8 cellular contexts compared by ENCODE assay signal in genomic region chr5:80183723-80184234, GRCh38.
DNase-seq lines count a peak whose midpoint lies in the region; ATAC-seq, FAIRE-seq and TF ChIP-seq lines count a peak whose summit lies in the region.
"Not testable (repeated sequence)": the region's sequence is repeated elsewhere in the genome, so short reads cannot be mapped to it uniquely, and the experiment has no call there.

No MANE protein-coding gene starts in this region.

- H3K9ac ChIP-seq in HCT116 (ENCODE audit: low read length) = peak overlapping the region; percentile 33
- H3K9ac ChIP-seq in PC-3 (ENCODE audit: low read length) = not testable (repeated sequence)
- H3K9ac ChIP-seq in mucosa of rectum (ENCODE audit: low read depth in 1 of 2, low read length in 2 of 2) = peak overlapping the region in 1 of 2 donors; percentile 3

- RAD21 ChIA-PET in HCT116 (lab: Charles Lee; ENCODE audit: low non-redundant PET in 1 of 2, low total read pairs in 2 of 2, uncharacterized antibody in 2 of 2, unreplicated experiment in 2 of 2) = not testable (repeated sequence)

- 84% methylated on average over 10 of the region's 10 CpGs for WGBS in A549 (ENCODE audit: missing lambda C conversion rate)
- 52 to 59% methylated on average over 10 of the region's 10 CpGs for WGBS in esophagus, 2 donors

- not testable (repeated sequence) for H3K9me2 ChIP-seq in HCT116 (ENCODE audit: insufficient read depth); PC-3 (replicated peaks; ENCODE audit: low read length)

- peaks cover 68% of the 10 kb centered on the region for H3K4me1 ChIP-seq in A549
- peaks cover 78 to 80% of the 10 kb centered on the region in 2 experiments for H3K4me1 ChIP-seq in HCT116 (ENCODE audit: control insufficient read depth in 1 of 2, insufficient read depth in 2 of 2, low read length in 2 of 2)
- peaks cover 50% of the 10 kb centered on the region for H3K4me1 ChIP-seq in PC-3 (ENCODE audit: insufficient read depth, low read length)
- peaks cover 0 to 16% of the 10 kb centered on the region in 2 donors for H3K4me1 ChIP-seq in esophagus (ENCODE audit: control insufficient read depth in 2 of 2, insufficient read depth in 2 of 2, low read length in 1 of 2)
- peaks cover 47 to 56% of the 10 kb centered on the region in 2 donors for H3K4me1 ChIP-seq in mucosa of rectum (ENCODE audit: control insufficient read depth in 2 of 2, insufficient read depth in 2 of 2, low read length in 2 of 2)

- TF ChIP-seq POLR2A in A549 (IDR thresholded peaks at IDR 0.05; ENCODE audit: low read length); HCT116 (IDR thresholded peaks at IDR 0.05; ENCODE audit: borderline replicate concordance, extremely low read depth, insufficient read depth, insufficient read length): not testable (repeated sequence)

- peaks cover 29% of the 10 kb centered on the region for H3K36me3 Mint-ChIP-seq in activated CD8-positive, alpha-beta T cell treated with anti-CD3 and anti-CD28 coated beads for 36 hours (ENCODE audit: low read depth)
- H3K36me3 Mint-ChIP-seq in activated naive CD8-positive, alpha-beta T cell treated with anti-CD3 and anti-CD28 coated beads, Interleukin-2, amount 50 U/mL, for 24 hours (ENCODE audit: low read depth) = not testable (repeated sequence)
- peaks cover 0 to 17% of the 10 kb centered on the region in 2 donors for H3K36me3 Mint-ChIP-seq in stimulated activated naive B cell treated with anti-CD40 and anti-IgM and Interleukin-4, amounts not matched to agents 10 μg/mL and 1 μg/mL and 100 μg/mL, for 72 hours

- H3K4me3 ChIP-seq in A549; PC-3 (ENCODE audit: low read length); esophagus (ENCODE audit: low read depth in 1 of 2, low read length in 2 of 2): not testable (repeated sequence)
- H3K4me3 ChIP-seq in HCT116 (replicated peaks in 1 of 2; ENCODE audit: low read depth in 1 of 2, low read length in 2 of 2) (peak overlapping the region in 1 of 2 experiments; percentile 24; a peak in 1 of 4 replicates), mucosa of rectum (ENCODE audit: low read length in 2 of 2) (peak overlapping the region in 1 of 2 donors; percentile 20)

- not testable (repeated sequence) for ATAC-seq in A549; HCT116; activated naive CD8-positive, alpha-beta T cell treated with anti-CD3 and anti-CD28 coated beads, Interleukin-2, amount 50 U/mL, for 24 hours
- peak; percentile 5; the same call in 1 of the 2 replicates for ATAC-seq in PC-3
- peak; percentile 49 for ATAC-seq in activated CD8-positive, alpha-beta T cell treated with anti-CD3 and anti-CD28 coated beads for 36 hours
- peak; percentile 73 to 74 for ATAC-seq in stimulated activated naive B cell treated with anti-CD40 and anti-IgM and Interleukin-4, amounts not matched to agents 10 μg/mL and 1 μg/mL and 100 μg/mL, for 72 hours (replicated peaks)

- not testable (repeated sequence) for H3K9me3 ChIP-seq in A549; HCT116 (ENCODE audit: control insufficient read depth in 1 of 2, insufficient read depth in 1 of 2, low read depth in 1 of 2, low read length in 2 of 2); PC-3 (ENCODE audit: low read length); esophagus (ENCODE audit: control insufficient read depth in 2 of 2, insufficient read depth in 1 of 2, low read depth in 1 of 2, low read length in 1 of 2); mucosa of rectum (ENCODE audit: control insufficient read depth in 2 of 2, low read length in 2 of 2)

- not testable (repeated sequence) for H3K27me3 ChIP-seq in HCT116 (ENCODE audit: insufficient read depth, low read length); PC-3 (ENCODE audit: low read length); esophagus (ENCODE audit: control insufficient read depth in 1 of 2, insufficient read depth in 2 of 2, low read length in 2 of 2); mucosa of rectum (ENCODE audit: control insufficient read depth in 2 of 2, insufficient read depth in 2 of 2, low read length in 2 of 2)

- intact Hi-C loops in HCT116 (cut with micrococcal nuclease) = loop anchor here (2.0 kb wide), 1 partner anchor 73 kb away; the partner anchor contains the start of gene SERINC5
- intact Hi-C loops in PC-3 (cut with micrococcal nuclease) = loop anchor here (1.0 kb wide), 1 partner anchor 46 kb away; no protein-coding TSS in a partner anchor
- intact Hi-C loops in activated CD8-positive, alpha-beta T cell treated with anti-CD3 and anti-CD28 coated beads for 36 hours (cut with micrococcal nuclease) = loop anchor here (5.0 kb wide), 1 partner anchor 34 kb away; no protein-coding TSS in a partner anchor

- not testable (repeated sequence) for H3K9me3 Mint-ChIP-seq in activated CD8-positive, alpha-beta T cell treated with anti-CD3 and anti-CD28 coated beads for 36 hours; activated naive CD8-positive, alpha-beta T cell treated with anti-CD3 and anti-CD28 coated beads, Interleukin-2, amount 50 U/mL, for 24 hours; stimulated activated naive B cell treated with anti-CD40 and anti-IgM and Interleukin-4, amounts not matched to agents 10 μg/mL and 1 μg/mL and 100 μg/mL, for 72 hours

- FAIRE-seq in A549 (lab: Jason Lieb, UNC) = not testable (repeated sequence)

- H3F3A ChIP-seq in PC-3 (ENCODE audit: low read length, unreplicated experiment) = not testable (repeated sequence)

- H3K4me1 Mint-ChIP-seq in activated CD8-positive, alpha-beta T cell treated with anti-CD3 and anti-CD28 coated beads for 36 hours (ENCODE audit: low read depth) = peaks cover 86% of the 10 kb centered on the region
- H3K4me1 Mint-ChIP-seq in activated naive CD8-positive, alpha-beta T cell treated with anti-CD3 and anti-CD28 coated beads, Interleukin-2, amount 50 U/mL, for 24 hours = peaks cover 90% of the 10 kb centered on the region
- H3K4me1 Mint-ChIP-seq in stimulated activated naive B cell treated with anti-CD40 and anti-IgM and Interleukin-4, amounts not matched to agents 10 μg/mL and 1 μg/mL and 100 μg/mL, for 72 hours = peaks cover 40 to 71% of the 10 kb centered on the region in 2 donors

- H3K4me2 ChIP-seq in A549 (peak overlapping the region; percentile 67), HCT116 (ENCODE audit: low read length) (peak overlapping the region; percentile 71), PC-3 (ENCODE audit: low read length) (peak overlapping the region; percentile 69)

- not testable (repeated sequence) for H3K79me2 ChIP-seq in HCT116 (ENCODE audit: insufficient read depth, low read length); PC-3 (ENCODE audit: low read length)

- CTCF ChIA-PET in A549 (lab: Yijun Ruan, JAX) = interaction anchor here (1.2 kb wide), 1 partner anchor 9 kb away, joined by 3 read pairs; no protein-coding TSS in a partner anchor
- CTCF ChIA-PET in HCT116 (lab: Charles Lee); PC-3 (lab: Charles Lee): not testable (repeated sequence)
- CTCF ChIA-PET in activated CD8-positive, alpha-beta T cell treated with anti-CD3 and anti-CD28 coated beads for 36 hours (lab: Charles Lee) = interaction anchor here (1.2 to 1.9 kb wide), 2 partner anchors 12 to 92 kb away, joined by 3 to 4 read pairs; no protein-coding TSS in a partner anchor

- TSS peak; percentile 84 for BruUV-seq in HCT116 (replicated peaks; lab: Mats Ljungman, UMichigan)
- TSS peak; percentile 34 for BruUV-seq in PC-3 (replicated peaks; lab: Mats Ljungman, UMichigan)

- H3K27me3 Mint-ChIP-seq in activated CD8-positive, alpha-beta T cell treated with anti-CD3 and anti-CD28 coated beads for 36 hours; activated naive CD8-positive, alpha-beta T cell treated with anti-CD3 and anti-CD28 coated beads, Interleukin-2, amount 50 U/mL, for 24 hours; stimulated activated naive B cell treated with anti-CD40 and anti-IgM and Interleukin-4, amounts not matched to agents 10 μg/mL and 1 μg/mL and 100 μg/mL, for 72 hours: not testable (repeated sequence)

- not testable (repeated sequence) for TF ChIP-seq EP300 in A549 (IDR thresholded peaks at IDR 0.05)

- not testable (repeated sequence) for DNase-seq in A549 (ENCODE audit: low read depth in 1 of 2, low spot score in 1 of 2); HCT116 (ENCODE audit: low read depth, low spot score); PC-3; activated naive CD8-positive, alpha-beta T cell treated with anti-CD3 and anti-CD28 coated beads, Interleukin-2, amount 50 U/mL, for 24 hours; stimulated activated naive B cell treated with anti-CD40 and anti-IgM and Interleukin-4, amounts not matched to agents 10 μg/mL and 1 μg/mL and 100 μg/mL, for 72 hours
- DNase-seq in activated CD8-positive, alpha-beta T cell treated with anti-CD3 and anti-CD28 coated beads for 36 hours = peak; percentile 72

- not testable (repeated sequence) for H2AFZ ChIP-seq in HCT116 (ENCODE audit: low read depth, low read length, poor library complexity, severe bottlenecking); PC-3 (ENCODE audit: low read length)

- not testable (repeated sequence) for TF ChIP-seq CTCF in A549 (IDR thresholded peaks at IDR 0.05); HCT116 (IDR thresholded peaks at IDR 0.05 in 2 of 3, conservative IDR thresholded peaks at IDR 0.05 in 1 of 3; ENCODE audit: borderline replicate concordance in 1 of 3, insufficient read depth in 1 of 3, low read depth in 2 of 3, low read length in 2 of 3); PC-3 (conservative IDR thresholded peaks at IDR 0.05; ENCODE audit: low read depth, low read length); activated CD8-positive, alpha-beta T cell treated with anti-CD3 and anti-CD28 coated beads for 36 hours (IDR thresholded peaks at IDR 0.05)

- not testable (repeated sequence) for H3K36me3 ChIP-seq in HCT116 (ENCODE audit: control insufficient read depth in 1 of 2, insufficient read depth in 2 of 2, low read length in 2 of 2); PC-3 (ENCODE audit: low read depth, low read length); esophagus (ENCODE audit: control insufficient read depth in 2 of 2, insufficient read depth in 2 of 2, low read length in 1 of 2); mucosa of rectum (ENCODE audit: control insufficient read depth in 2 of 2, insufficient read depth in 2 of 2, low read length in 2 of 2)

- H3K4me3 Mint-ChIP-seq in activated CD8-positive, alpha-beta T cell treated with anti-CD3 and anti-CD28 coated beads for 36 hours = peak overlapping the region; percentile 47
- peak overlapping the region; percentile 43 for H3K4me3 Mint-ChIP-seq in activated naive CD8-positive, alpha-beta T cell treated with anti-CD3 and anti-CD28 coated beads, Interleukin-2, amount 50 U/mL, for 24 hours
- peak overlapping the region; percentile 40 to 47 for H3K4me3 Mint-ChIP-seq in stimulated activated naive B cell treated with anti-CD40 and anti-IgM and Interleukin-4, amounts not matched to agents 10 μg/mL and 1 μg/mL and 100 μg/mL, for 72 hours

- not testable (repeated sequence) for TF ChIP-seq RAD21 in A549 (conservative IDR thresholded peaks at IDR 0.05 in 1 of 2, IDR thresholded peaks at IDR 0.05 in 1 of 2); HCT116 (IDR thresholded peaks at IDR 0.05; ENCODE audit: low read depth)

- POLR2A ChIA-PET in A549 (lab: Yijun Ruan, JAX); HCT116 (lab: Charles Lee); PC-3 (lab: Charles Lee; ENCODE audit: unreplicated experiment): not testable (repeated sequence)
- POLR2A ChIA-PET in activated CD8-positive, alpha-beta T cell treated with anti-CD3 and anti-CD28 coated beads for 36 hours (lab: Charles Lee) = interaction anchor here (0.6 to 4.8 kb wide), 5 partner anchors 9 to 667 kb away, joined by 3 to 19 read pairs (median 7); no protein-coding TSS in a partner anchor

- not testable (repeated sequence) for H4K20me1 ChIP-seq in HCT116 (ENCODE audit: insufficient read depth); PC-3 (ENCODE audit: low read length)

- H3K27ac ChIP-seq in A549 (peak overlapping the region; percentile 52 to 80), HCT116 (ENCODE audit: low read depth, low read length) (peak overlapping the region; percentile 66), PC-3 (ENCODE audit: low read length) (peak overlapping the region; percentile 62), esophagus (ENCODE audit: low read depth in 2 of 2, low read length in 1 of 2) (peak overlapping the region; percentile 62 to 67), mucosa of rectum (ENCODE audit: low read depth in 2 of 2, low read length in 2 of 2) (peak overlapping the region; percentile 74 to 77)

- H3K27ac Mint-ChIP-seq in activated CD8-positive, alpha-beta T cell treated with anti-CD3 and anti-CD28 coated beads for 36 hours = peak overlapping the region; percentile 86
- peak overlapping the region; percentile 86 for H3K27ac Mint-ChIP-seq in activated naive CD8-positive, alpha-beta T cell treated with anti-CD3 and anti-CD28 coated beads, Interleukin-2, amount 50 U/mL, for 24 hours
- H3K27ac Mint-ChIP-seq in stimulated activated naive B cell treated with anti-CD40 and anti-IgM and Interleukin-4, amounts not matched to agents 10 μg/mL and 1 μg/mL and 100 μg/mL, for 72 hours = peak overlapping the region; percentile 66
